ENCODE assay signal across 8 cellular contexts in genomic region chr4:113673450-113673849, GRCh38.
A peak's percentile ranks its signal among the peaks of the same experiment; 100 is the strongest.
DNase-seq lines count a peak whose midpoint lies in the region; ATAC-seq and TF ChIP-seq lines count a peak whose summit lies in the region.

No MANE protein-coding gene starts in this region.

- H3K4me1 ChIP-seq in DND-41 (ENCODE audit: insufficient read depth, low read length) (peaks cover 13% of the 10 kb centered on the region), esophagus muscularis mucosa (peaks cover 22 to 40% (median 35%) of the 10 kb centered on the region in 4 donors)

- intact Hi-C loops in esophagus muscularis mucosa (cut with DNase I) = no loop called here

- ATAC-seq in DND-41 (ENCODE audit: insufficient read depth, low read depth) = peak; percentile 80
- ATAC-seq in GM19397 (IDR thresholded peaks at IDR 0.05; ENCODE audit: unreplicated experiment) = peak; percentile 89
- peak; percentile 86 for ATAC-seq in HG03342 (IDR thresholded peaks at IDR 0.05; ENCODE audit: unreplicated experiment)

- no peak for TF ChIP-seq CTCF in DND-41 (IDR thresholded peaks at IDR 0.05; ENCODE audit: borderline replicate concordance, extremely low read depth, low read length, poor library complexity, severe bottlenecking)
- no peak for TF ChIP-seq CTCF in esophagus muscularis mucosa (IDR thresholded peaks at IDR 0.05)
- TF ChIP-seq CTCF in coronary artery (IDR thresholded peaks at IDR 0.05) = no peak

- peak; percentile 7 for DNase-seq in DND-41
- peak; percentile 21 to 47 for DNase-seq in activated CD4-positive, alpha-beta T cell treated with anti-CD3 and anti-CD28 coated beads, Interleukin-2, amount 50 U/mL, for 48 hours
- DNase-seq in kidney glomerular epithelial cell (lab: John Stamatoyannopoulos, UW) = peak; percentile 22
- DNase-seq in SKM-1 treated with dmso at 0.1 percent for 144 hours (lab: John Stamatoyannopoulos, UW; ENCODE audit: unreplicated experiment) = no peak
- DNase-seq in esophagus muscularis mucosa (ENCODE audit: extremely low spot score) = no peak
- DNase-seq in coronary artery (ENCODE audit: low spot score) = no peak

- H3K27me3 ChIP-seq in DND-41 (ENCODE audit: insufficient read depth, low read length, poor library complexity) (no peaks in the 10 kb centered on the region), esophagus muscularis mucosa (no peaks in the 10 kb centered on the region)

- no peak overlapping the region for H3K9ac ChIP-seq in DND-41 (ENCODE audit: low read depth, low read length)

- WGBS in esophagus muscularis mucosa = 96% methylated on average over 2 of the region's 2 CpGs

- H3K36me3 ChIP-seq in DND-41 (ENCODE audit: insufficient read depth, low read length) (no peaks in the 10 kb centered on the region; the same call in 1 of the 2 replicates), esophagus muscularis mucosa (no peaks in the 10 kb centered on the region)

- H3K27ac ChIP-seq in DND-41 (ENCODE audit: low read length) (no peak overlapping the region), esophagus muscularis mucosa (replicated peaks in 1 of 4) (no peak overlapping the region), coronary artery (no peak overlapping the region)

- H4K20me1 ChIP-seq in DND-41 (ENCODE audit: insufficient read depth, low read length) = no peaks in the 10 kb centered on the region

- H3K9me3 ChIP-seq in DND-41 (ENCODE audit: insufficient read depth, low read length, severe bottlenecking) (no peaks in the 10 kb centered on the region), esophagus muscularis mucosa (no peaks in the 10 kb centered on the region)

- H3K4me3 ChIP-seq in DND-41 (ENCODE audit: low read depth in 1 of 2, low read length in 2 of 2) (no peak overlapping the region), esophagus muscularis mucosa (no peak overlapping the region), coronary artery (no peak overlapping the region)

- no peaks in the 10 kb centered on the region for H3K79me2 ChIP-seq in DND-41 (ENCODE audit: insufficient read depth, low read length)

- H2AFZ ChIP-seq in DND-41 (ENCODE audit: low read depth, low read length) = no peak overlapping the region

- no peak overlapping the region for H3K4me2 ChIP-seq in DND-41 (ENCODE audit: insufficient read depth, low read length)

- no peak for TF ChIP-seq POLR2A in esophagus muscularis mucosa (IDR thresholded peaks at IDR 0.05; ENCODE audit: low read depth)

- no peak for TF ChIP-seq EP300 in esophagus muscularis mucosa (IDR thresholded peaks at IDR 0.05)

Comparison
In these comparisons a context has a peak if more than half of its experiments do, and no peak if none do; other contexts are left out.
1. DNase-seq: peak in DND-41 (single experiment), activated CD4-positive, alpha-beta T cell treated with anti-CD3 and anti-CD28 coated beads, Interleukin-2, amount 50 U/mL, for 48 hours (2 of 2) and kidney glomerular epithelial cell (single experiment); none in SKM-1 treated with dmso at 0.1 percent for 144 hours (single experiment), esophagus muscularis mucosa (single experiment) and coronary artery (single experiment).
2. Peak in every context shown above with its lines, with median percentiles within 50 percentile points of each other: ATAC-seq.